In the genomic region with DNA sequence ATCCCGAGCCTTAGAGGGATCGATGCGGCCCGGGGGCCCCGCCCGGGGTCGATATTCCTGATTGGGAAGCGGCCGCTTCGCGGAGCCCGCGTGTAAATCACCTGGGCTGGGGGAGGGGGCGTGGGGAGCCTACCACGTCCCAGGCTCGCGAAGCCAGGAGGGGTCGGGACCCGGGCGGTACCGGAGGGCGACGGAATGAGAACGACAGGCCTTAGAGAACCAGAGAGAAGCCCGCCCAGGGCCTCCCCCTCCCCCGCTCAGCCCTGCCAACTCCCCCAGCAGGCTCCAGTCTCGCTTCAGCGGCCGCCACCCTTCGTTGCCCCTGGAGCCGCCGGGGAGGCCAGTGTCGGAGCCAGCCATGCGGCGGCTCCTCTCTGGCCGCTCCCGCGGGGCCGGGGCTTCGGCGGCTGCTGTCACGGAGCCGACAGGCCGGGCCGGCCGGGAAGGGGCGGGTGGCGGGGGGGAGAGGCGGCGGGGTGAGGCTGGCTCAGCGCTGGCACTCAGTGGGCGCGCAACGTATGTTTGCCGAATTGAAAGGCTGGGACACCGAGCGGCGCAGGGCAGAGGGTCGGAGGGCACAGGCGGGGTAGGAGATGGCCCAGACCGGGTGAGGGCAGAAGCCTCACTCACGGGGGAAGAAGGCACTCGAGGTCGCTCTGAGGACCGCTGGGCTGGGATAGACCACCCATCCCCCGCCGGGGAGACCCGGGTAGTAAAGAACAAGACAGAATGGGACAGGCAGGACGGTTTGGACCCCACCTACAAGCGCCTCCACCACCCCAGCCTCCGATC, we compare ENCODE assay signal across 6 cellular contexts. TPM values are rescaled to one million over a fixed set of nuclear protein-coding genes. Genes with fewer than 3 reads are reported as not detected.
DNase-seq lines count a peak whose midpoint lies in the region; TF ChIP-seq lines count a peak whose summit lies in the region.

No MANE protein-coding gene starts in this region.

- H3K27me3 ChIP-seq in neuron (ENCODE audit: insufficient read depth, low read length), result peaks cover 45% of the 10 kb centered on the region

- H3K27me3 Mint-ChIP-seq in activated naive CD4-positive, alpha-beta T cell treated with anti-CD3 and anti-CD28 coated beads for 36 hours (ENCODE audit: low read depth), result peaks cover 66% of the 10 kb centered on the region
- H3K27me3 Mint-ChIP-seq in MCF 10A (ENCODE audit: insufficient read depth, unreplicated experiment), result peaks cover 29% of the 10 kb centered on the region

- no peaks in the 10 kb centered on the region for H3K9me3 ChIP-seq in neuron (ENCODE audit: low read length)

- intact Hi-C loops in activated naive CD4-positive, alpha-beta T cell treated with anti-CD3 and anti-CD28 coated beads for 36 hours (cut with micrococcal nuclease), result loop anchor here (10.0 kb wide), 1 partner anchor 370 kb away; the partner anchor contains the start of genes WNT1 and WNT10B
- intact Hi-C loops in MCF 10A (cut with micrococcal nuclease), result no loop called here

- no TSS peak for BruUV-seq in MCF 10A (replicated peaks; lab: Mats Ljungman, UMichigan)

- H3K4me1 ChIP-seq in neuron (ENCODE audit: insufficient read depth, low read length), result peaks cover 70% of the 10 kb centered on the region

- H3K36me3 Mint-ChIP-seq in activated naive CD4-positive, alpha-beta T cell treated with anti-CD3 and anti-CD28 coated beads for 36 hours (ENCODE audit: low read depth), result no peaks in the 10 kb centered on the region
- H3K36me3 Mint-ChIP-seq in MCF 10A (ENCODE audit: insufficient read depth, unreplicated experiment), result no peaks in the 10 kb centered on the region

- H2AFZ ChIP-seq in neuron (ENCODE audit: low read depth, low read length), result peak overlapping the region; percentile 60

- no peak overlapping the region for H3K4me3 Mint-ChIP-seq in activated naive CD4-positive, alpha-beta T cell treated with anti-CD3 and anti-CD28 coated beads for 36 hours
- H3K4me3 Mint-ChIP-seq in MCF 10A (ENCODE audit: unreplicated experiment), result peak overlapping the region; percentile 68

- CTCF ChIA-PET in activated naive CD4-positive, alpha-beta T cell treated with anti-CD3 and anti-CD28 coated beads for 36 hours (lab: Charles Lee), result interaction anchor here (0.8 to 3.5 kb wide), 2 partner anchors 14 to 49 kb away, joined by 3 to 30 read pairs; partner anchors contain the start of gene PRPH
- CTCF ChIA-PET in MCF 10A (lab: Yijun Ruan, JAX), result interaction anchor here (5.5 to 14.4 kb wide), 2 partner anchors 13 to 54 kb away, joined by 61 to 251 read pairs; partner anchors contain the start of gene PRPH

- H3K4me3 ChIP-seq in neuron (ENCODE audit: low read length), result peak overlapping the region; percentile 40

- POLR2A ChIA-PET in MCF 10A (lab: Yijun Ruan, JAX), result interaction anchor here (1.1 kb wide), 1 partner anchor 22 kb away, joined by 3 read pairs; the partner anchor contains the start of gene SPATS2

- peaks cover 42% of the 10 kb centered on the region for H3K4me1 Mint-ChIP-seq in activated naive CD4-positive, alpha-beta T cell treated with anti-CD3 and anti-CD28 coated beads for 36 hours (ENCODE audit: low read depth)
- peaks cover 9% of the 10 kb centered on the region for H3K4me1 Mint-ChIP-seq in MCF 10A (ENCODE audit: insufficient read depth, unreplicated experiment)

- no peak overlapping the region for H3K27ac Mint-ChIP-seq in activated naive CD4-positive, alpha-beta T cell treated with anti-CD3 and anti-CD28 coated beads for 36 hours
- no peak overlapping the region for H3K27ac Mint-ChIP-seq in MCF 10A (ENCODE audit: low read depth, unreplicated experiment)

- peak; percentile 17 for DNase-seq in activated naive CD4-positive, alpha-beta T cell treated with Interleukin-2 at 50 U/mL for 16 hours
- DNase-seq in activated naive CD4-positive, alpha-beta T cell treated with anti-CD3 and anti-CD28 coated beads for 36 hours, result no peak
- no peak for DNase-seq in MCF 10A (ENCODE audit: unreplicated experiment)
- DNase-seq in amniotic stem cell (lab: John Stamatoyannopoulos, UW), result no peak
- DNase-seq in activated CD4-positive, alpha-beta T cell treated with anti-CD3 and anti-CD28 coated beads for 4 hours, result no peak

- H3K9me3 Mint-ChIP-seq in activated naive CD4-positive, alpha-beta T cell treated with anti-CD3 and anti-CD28 coated beads for 36 hours, result no peaks in the 10 kb centered on the region
- H3K9me3 Mint-ChIP-seq in MCF 10A (ENCODE audit: unreplicated experiment), result no peaks in the 10 kb centered on the region

- H3K36me3 ChIP-seq in neuron (ENCODE audit: insufficient read depth, low read length), result no peaks in the 10 kb centered on the region

- TF ChIP-seq CTCF in MCF 10A (IDR thresholded peaks at IDR 0.05; ENCODE audit: unreplicated experiment), result no peak

RNA-seq across cellular contexts. Expression of gene DNAJC22, which starts 1.4 kb away (rescaled TPM):
- not detected for total RNA-seq in activated naive CD4-positive, alpha-beta T cell treated with anti-CD3 and anti-CD28 coated beads for 36 hours
- 0.25 and 0.33 TPM in 2 replicates for total RNA-seq in MCF 10A (2022)

RNA-seq across cellular contexts. Expression of gene C1QL4, which starts 8.3 kb away (rescaled TPM):
- not detected for total RNA-seq in activated naive CD4-positive, alpha-beta T cell treated with anti-CD3 and anti-CD28 coated beads for 36 hours
- total RNA-seq in MCF 10A (2022), result 0.20 TPM in 1 of 2 replicates, not detected in the other

RNA-seq across cellular contexts. Expression of gene SPATS2, which starts 22.0 kb away (rescaled TPM):
- 1 to 10 TPM; 8.7 to 9.6 TPM for total RNA-seq in activated naive CD4-positive, alpha-beta T cell treated with anti-CD3 and anti-CD28 coated beads for 36 hours
- 21.0 and 26.0 TPM in 2 replicates for total RNA-seq in MCF 10A (2022)

RNA-seq across cellular contexts. Expression of gene TROAP, which starts 22.2 kb away (rescaled TPM):
- 10 to 100 TPM; 67.4 to 68.8 TPM for total RNA-seq in activated naive CD4-positive, alpha-beta T cell treated with anti-CD3 and anti-CD28 coated beads for 36 hours
- total RNA-seq in MCF 10A (2022), result 30.8 and 41.9 TPM in 2 replicates

RNA-seq across cellular contexts. Expression of gene PRPH, which starts 50.3 kb away (rescaled TPM):
- not detected for total RNA-seq in activated naive CD4-positive, alpha-beta T cell treated with anti-CD3 and anti-CD28 coated beads for 36 hours
- total RNA-seq in MCF 10A (2022), result 1.4 and 2.7 TPM in 2 replicates
